In genomic region chr2:121736140-121736461, GRCh38 we compare ENCODE assay signal across 8 cellular contexts. TPM values are rescaled to one million over a fixed set of nuclear protein-coding genes. Genes with fewer than 3 reads are reported as not detected.
DNase-seq lines count a peak whose midpoint lies in the region; ATAC-seq and TF ChIP-seq lines count a peak whose summit lies in the region.

No MANE protein-coding gene starts in this region.

- H4K20me1 ChIP-seq in KMS-11 (ENCODE audit: insufficient read depth): no peaks in the 10 kb centered on the region

- peaks cover 11% of the 10 kb centered on the region for H3K4me1 Mint-ChIP-seq in nephron

- H3K4me2 ChIP-seq in KMS-11: peak overlapping the region; percentile 67; the same call in 1 of the 2 replicates

- CTCF ChIA-PET in BJ (lab: Yijun Ruan, JAX): interaction anchor here (1.0 to 1.3 kb wide), 2 partner anchors 9 to 87 kb away, joined by 3 to 4 read pairs; partner anchors contain the start of gene CLASP1

- H3K27me3 ChIP-seq in BJ (ENCODE audit: control insufficient read depth, insufficient read depth, low read length) (no peaks in the 10 kb centered on the region; the same call in 1 of the 2 replicates), KMS-11 (ENCODE audit: insufficient read depth, low read depth) (no peaks in the 10 kb centered on the region)

- ATAC-seq in GM19463 (IDR thresholded peaks at IDR 0.05; ENCODE audit: unreplicated experiment) (no peak), GM21390 (IDR thresholded peaks at IDR 0.05; ENCODE audit: unreplicated experiment) (no peak)

- H3K79me2 ChIP-seq in KMS-11 (ENCODE audit: insufficient read depth, low read depth): peaks cover 27% of the 10 kb centered on the region

- peak overlapping the region; percentile 97 to 99 (median 98) for H3K4me3 Mint-ChIP-seq in nephron

- no peaks in the 10 kb centered on the region for H3K9me3 Mint-ChIP-seq in nephron

- H3K36me3 ChIP-seq in BJ (ENCODE audit: control insufficient read depth, insufficient read depth, low read length): peaks cover 6% of the 10 kb centered on the region; the same call in 1 of the 2 replicates
- peaks cover 4% of the 10 kb centered on the region; the same call in 1 of the 2 replicates for H3K36me3 ChIP-seq in KMS-11 (ENCODE audit: insufficient read depth)

- H3K4me3 ChIP-seq in BJ (ENCODE audit: low read depth, low read length) (peak overlapping the region; percentile 87), KMS-11 (IDR thresholded peaks at IDR 0.05; ENCODE audit: insufficient read depth, low read depth, low read length) (no peak overlapping the region)

- H3K36me3 Mint-ChIP-seq in nephron (ENCODE audit: low read depth): peaks cover 26% of the 10 kb centered on the region

- peaks cover 6% of the 10 kb centered on the region for H3K4me1 ChIP-seq in KMS-11 (ENCODE audit: low read depth, poor library complexity, severe bottlenecking)

- H3K27me3 Mint-ChIP-seq in nephron (ENCODE audit: low read depth): no peaks in the 10 kb centered on the region

- H3K27ac Mint-ChIP-seq in nephron: peak overlapping the region; percentile 25 to 91 (median 27)

- no peak for TF ChIP-seq CTCF in BJ (IDR thresholded peaks at IDR 0.05; ENCODE audit: insufficient read depth, low read depth, low read length)
- TF ChIP-seq CTCF in KMS-11 (conservative IDR thresholded peaks at IDR 0.05; ENCODE audit: low read depth, low read length): no peak
- no peak for TF ChIP-seq CTCF in nephron (IDR thresholded peaks at IDR 0.05; ENCODE audit: unreplicated experiment in 3 of 3)

- POLR2A ChIA-PET in BJ (lab: Charles Lee): interaction anchor here (0.7 to 1.4 kb wide), 3 partner anchors 9 to 205 kb away, joined by 11 to 29 read pairs (median 17); partner anchors contain the start of gene RNU4ATAC

- peak overlapping the region; percentile 63; the same call in 1 of the 2 replicates for H2AFZ ChIP-seq in KMS-11 (ENCODE audit: low read depth)

- peak overlapping the region; percentile 80 for H3K9ac ChIP-seq in KMS-11

- H3K27ac ChIP-seq in KMS-11 (peak overlapping the region; percentile 53; the same call in 1 of the 2 replicates), cingulate gyrus (ENCODE audit: low read depth, low read length) (peak overlapping the region; percentile 63)

- DNase-seq in BJ (ENCODE audit: low read depth) (no peak), NCI-H1092 treated with DMSO at 0.1 percent for 48 hours (lab: John Stamatoyannopoulos, UW) (no peak)
- DNase-seq in effector CD4-positive, alpha-beta T cell: no peak

RNA-seq across cellular contexts. Expression of gene NIFK, which starts 0.6 kb away (rescaled TPM):
- polyA plus RNA-seq in BJ (2011; rRNA removed): 12.4 and 29.1 TPM in 2 replicates
- 5.2 and 9.6 TPM in 2 replicates for polyA minus RNA-seq in BJ (2011; rRNA and poly(A)+ RNA removed)

RNA-seq across cellular contexts. Expression of gene TSN, which starts 19.4 kb away (rescaled TPM):
- 41.6 and 58.7 TPM in 2 replicates for polyA plus RNA-seq in BJ (2011; rRNA removed)
- polyA minus RNA-seq in BJ (2011; rRNA and poly(A)+ RNA removed): 23.3 and 29.9 TPM in 2 replicates
